Comparison of ENCODE assay signal across 12 cellular contexts in genomic region chr17:1997146-1997586, GRCh38. TPM values are rescaled to one million over a fixed set of nuclear protein-coding genes. Genes with fewer than 3 reads are reported as not detected.
DNase-seq lines count a peak whose midpoint lies in the region; ATAC-seq and TF ChIP-seq lines count a peak whose summit lies in the region.
"Had no signal": no experiment of that assay in that cellular context is flagged by ENCODE, and none has a peak within 500 bp of the region (broad histone marks: within the 10 kb centered on the region; RNA-seq: fewer than 3 reads in every experiment).

No MANE protein-coding gene starts in this region.

- peaks cover 0 to 6% (median 0%) of the 10 kb centered on the region in 11 experiments; a peak in 6 of 22 replicates for H3K27me3 ChIP-seq in BLaER1 treated with 17β-estradiol and CSF1 and Interleukin-3, amounts not matched to agents 10 nM and 100 nM
- H3K27me3 ChIP-seq in colonic mucosa (no peaks in the 10 kb centered on the region), mesendoderm (ENCODE audit: insufficient read depth, low read length, poor library complexity) (no peaks in the 10 kb centered on the region)

- peak overlapping the region; percentile 80 for H2AK5ac ChIP-seq in mesendoderm (ENCODE audit: low read length)

- peak overlapping the region; percentile 68 for H2BK5ac ChIP-seq in mesendoderm (ENCODE audit: low read length)

- DNase-seq in M059J (ENCODE audit: low read depth) (peak; percentile 21), colonic mucosa (peak; percentile 24), mesendoderm (no peak), T-cell (no peak), AML-193 (lab: John Stamatoyannopoulos, UW) (no peak)
- DNase-seq: foreskin melanocyte, spleen had no signal

- no peak for TF ChIP-seq CTCF in colonic mucosa (IDR thresholded peaks at IDR 0.05)

- H3K56ac ChIP-seq in mesendoderm (ENCODE audit: low read length), result peak overlapping the region; percentile 11

- H3K27ac Mint-ChIP-seq in T-cell, result no peak overlapping the region
- H3K27ac Mint-ChIP-seq: CD14-positive monocyte had no signal

- no peaks in the 10 kb centered on the region for H3K79me2 ChIP-seq in mesendoderm (ENCODE audit: control insufficient read depth, insufficient read depth, low read length)

- no peaks in the 10 kb centered on the region for H3K36me3 Mint-ChIP-seq in T-cell
- H3K36me3 Mint-ChIP-seq: CD14-positive monocyte had no signal

- no peaks in the 10 kb centered on the region for H3K9me3 ChIP-seq in BLaER1 treated with 17β-estradiol and CSF1 and Interleukin-3, amounts not matched to agents 10 nM and 100 nM (replicated peaks in 1 of 11)
- H3K9me3 ChIP-seq in colonic mucosa, result no peaks in the 10 kb centered on the region
- H3K9me3 ChIP-seq: spleen had no signal

- no peak overlapping the region for H3K27ac ChIP-seq in BLaER1 treated with 17β-estradiol and CSF1 and Interleukin-3, amounts not matched to agents 10 nM and 100 nM
- H3K27ac ChIP-seq in colonic mucosa, result no peak overlapping the region
- peak overlapping the region; percentile 76 for H3K27ac ChIP-seq in mesendoderm (ENCODE audit: low read depth, low read length)

- CTCF ChIA-PET in T-cell (lab: Charles Lee), result no interaction called here

- peak overlapping the region in 1 of 3 donors; percentile 14 for H3K4me3 Mint-ChIP-seq in T-cell
- H3K4me3 Mint-ChIP-seq: central memory CD8-positive, alpha-beta T cell had no signal

- H3K23ac ChIP-seq in mesendoderm (ENCODE audit: low read length), result no peak overlapping the region

- H3K4me3 ChIP-seq in BLaER1 treated with 17β-estradiol and CSF1 and Interleukin-3, amounts not matched to agents 10 nM and 100 nM, result no peak overlapping the region
- H3K4me3 ChIP-seq in colonic mucosa (no peak overlapping the region), mesendoderm (ENCODE audit: low read length) (no peak overlapping the region)

- peaks cover 12 to 35% of the 10 kb centered on the region in 2 donors for H3K27me3 Mint-ChIP-seq in T-cell

- no peak overlapping the region for H4K5ac ChIP-seq in mesendoderm (ENCODE audit: low read length)

- H3K4me2 ChIP-seq in BLaER1 treated with 17β-estradiol and CSF1 and Interleukin-3, amounts not matched to agents 10 nM and 100 nM, result peak overlapping the region in 8 of 11 experiments; percentile 3 to 66 (median 57); a peak in 13 of 22 replicates
- H3K4me2 ChIP-seq in mesendoderm (ENCODE audit: low read length), result no peak overlapping the region

- no peaks in the 10 kb centered on the region; a peak in 1 of 22 replicates for H3K36me3 ChIP-seq in BLaER1 treated with 17β-estradiol and CSF1 and Interleukin-3, amounts not matched to agents 10 nM and 100 nM
- H3K36me3 ChIP-seq in colonic mucosa (no peaks in the 10 kb centered on the region), mesendoderm (ENCODE audit: control insufficient read depth, insufficient read depth, low read length) (no peaks in the 10 kb centered on the region)
- H3K36me3 ChIP-seq: spleen had no signal

- H4K8ac ChIP-seq in mesendoderm (ENCODE audit: low read depth, low read length), result no peak overlapping the region

- H3K4me1 ChIP-seq in BLaER1 treated with 17β-estradiol and CSF1 and Interleukin-3, amounts not matched to agents 10 nM and 100 nM, result peaks cover 29 to 66% (median 52%) of the 10 kb centered on the region in 10 experiments
- H3K4me1 ChIP-seq in colonic mucosa, result peaks cover 16% of the 10 kb centered on the region
- peaks cover 22% of the 10 kb centered on the region for H3K4me1 ChIP-seq in mesendoderm (ENCODE audit: control insufficient read depth, low read depth, low read length)

- POLR2A ChIA-PET in T-cell (lab: Charles Lee), result no interaction called here

- no CpG with 5 or more reads among the region's 12 CpGs for WGBS in mesendoderm (ENCODE audit: extremely low coverage, insufficient coverage, low lambda C conversion rate)

- peaks cover 0 to 9% (median 0%) of the 10 kb centered on the region in 3 donors for H3K4me1 Mint-ChIP-seq in T-cell
- H3K4me1 Mint-ChIP-seq: CD14-positive monocyte; central memory CD8-positive, alpha-beta T cell had no signal

- intact Hi-C loops in colonic mucosa (cut with DNase I), result no loop called here

- peak overlapping the region; percentile 66 for H2BK120ac ChIP-seq in mesendoderm (ENCODE audit: low read depth, low read length)

- H3K9me3 Mint-ChIP-seq in T-cell, result no peaks in the 10 kb centered on the region
- H3K9me3 Mint-ChIP-seq: central memory CD8-positive, alpha-beta T cell had no signal

- H3K4ac ChIP-seq in mesendoderm (ENCODE audit: low read depth, low read length), result no peak overlapping the region

- no peak overlapping the region for H2BK15ac ChIP-seq in mesendoderm (replicated peaks; ENCODE audit: low read depth)

- H3K9ac ChIP-seq in BLaER1 treated with 17β-estradiol and CSF1 and Interleukin-3, amounts not matched to agents 10 nM and 100 nM, result no peak overlapping the region
- H3K9ac ChIP-seq in colonic mucosa (ENCODE audit: low read depth in 2 of 2, low read length in 2 of 2) (peak overlapping the region in 1 of 2 donors; percentile 21), mesendoderm (ENCODE audit: low read length) (no peak overlapping the region)

- peaks cover 0 to 33% (median 0%) of the 10 kb centered on the region in 11 experiments; a peak in 5 of 22 replicates for H4K20me1 ChIP-seq in BLaER1 treated with 17β-estradiol and CSF1 and Interleukin-3, amounts not matched to agents 10 nM and 100 nM

- peak overlapping the region; percentile 57 for H3K18ac ChIP-seq in mesendoderm (ENCODE audit: low read length)

- no peaks in the 10 kb centered on the region for H3K79me1 ChIP-seq in mesendoderm (ENCODE audit: low read length)

- ATAC-seq in T-cell (replicated peaks in 1 of 4) (no peak), GM18907 (IDR thresholded peaks at IDR 0.05; ENCODE audit: unreplicated experiment) (no peak), HG02588 (IDR thresholded peaks at IDR 0.05; ENCODE audit: unreplicated experiment) (no peak)

RNA-seq across cellular contexts. Expression of gene RTN4RL1, which starts 28.0 kb away (rescaled TPM):
- 0.12 and 0.67 TPM in 2 replicates for total RNA-seq in M059J (2014; rRNA removed; shearing (Covaris generic))
- total RNA-seq in colonic mucosa (under 1 TPM; 0.32 to 0.37 TPM), T-cell (1 to 10 TPM in 2 of 5 donors, under 1 TPM in 3; 0.43 to 1.1 (median 0.63) TPM)
- polyA plus RNA-seq in mesendoderm (2013, experiment 1 of 2), result 0.20 TPM
- 0.14 TPM for polyA plus RNA-seq in mesendoderm (2013, experiment 2 of 2)

RNA-seq across cellular contexts. Expression of gene DPH1, which starts 32.8 kb away (rescaled TPM):
- total RNA-seq in M059J (2014; rRNA removed; shearing (Covaris generic)), result 28.0 and 29.5 TPM in 2 replicates
- total RNA-seq in colonic mucosa, result 10 to 100 TPM; 22.7 to 34.4 TPM
- 20.0 TPM for polyA plus RNA-seq in mesendoderm (2013, experiment 1 of 2)
- 19.3 TPM for polyA plus RNA-seq in mesendoderm (2013, experiment 2 of 2)
- total RNA-seq in T-cell, result 100 to 1,000 TPM in 2 of 5 donors, 10 to 100 TPM in 3; 84.6 to 116 (median 94.2) TPM

RNA-seq across cellular contexts. Expression of gene OVCA2, which starts 44.7 kb away (rescaled TPM):
- total RNA-seq in M059J (2014; rRNA removed; shearing (Covaris generic)), result 18.9 and 24.0 TPM in 2 replicates
- total RNA-seq in colonic mucosa, result 10 to 100 TPM; 41.0 to 49.8 TPM
- polyA plus RNA-seq in mesendoderm (2013, experiment 1 of 2), result 43.4 TPM
- 43.4 TPM for polyA plus RNA-seq in mesendoderm (2013, experiment 2 of 2)
- 10 to 100 TPM; 31.0 to 36.8 (median 31.8) TPM for total RNA-seq in T-cell

RNA-seq across cellular contexts. Expression of gene HIC1, which starts 57.7 kb away (rescaled TPM):
- 2.2 and 3.7 TPM in 2 replicates for total RNA-seq in M059J (2014; rRNA removed; shearing (Covaris generic))
- total RNA-seq in colonic mucosa, result 10 to 100 TPM in 1 of 2 donors, 1 to 10 TPM in 1; 7.0 to 11.2 TPM
- 0.10 TPM for polyA plus RNA-seq in mesendoderm (2013, experiment 1 of 2)
- polyA plus RNA-seq in mesendoderm (2013, experiment 2 of 2), result 0.10 TPM
- 10 to 100 TPM in 1 of 5 donors, 1 to 10 TPM in 4; 3.2 to 12.3 (median 8.4) TPM for total RNA-seq in T-cell

Comparison
In these comparisons a context has a peak if more than half of its experiments do, and no peak if none do; other contexts are left out.
1. DNase-seq: peak in M059J (single experiment) and colonic mucosa (single experiment); none in mesendoderm (single experiment), T-cell (0 of 34) and AML-193 (0 of 2).